ENCODE assay signal across 8 cellular contexts in the genomic region with DNA sequence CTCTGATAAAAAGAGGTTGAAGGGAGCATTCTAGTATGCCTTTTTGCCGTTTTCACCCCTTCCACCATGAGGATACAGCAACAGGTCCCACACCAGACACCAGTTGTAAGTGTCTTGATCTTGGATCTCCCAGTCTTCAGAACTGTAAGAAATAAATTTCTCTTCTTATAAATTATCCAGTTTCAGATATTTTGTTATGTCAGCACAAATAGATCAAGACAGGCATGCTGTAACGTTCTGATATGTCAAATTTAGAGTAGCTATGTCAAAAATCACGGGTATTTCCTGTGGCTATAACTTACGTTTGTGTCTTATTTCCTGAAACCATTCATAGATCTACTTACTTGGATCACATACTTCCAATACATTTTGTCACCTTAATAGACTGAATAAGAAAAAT.
"Had no signal": no experiment of that assay in that cellular context is flagged by ENCODE, and none has a peak within 500 bp of the region (broad histone marks: within the 10 kb centered on the region; RNA-seq: fewer than 3 reads in every experiment).

No MANE protein-coding gene starts in this region.

- ATAC-seq: GM23338, HCT116 had no signal

- DNase-seq: H7, Karpas-422, KBM-7 had no signal

- H3K9me3 ChIP-seq: HAP-1 had no signal

- H3K4me1 ChIP-seq: HAP-1 had no signal

- H3K4me2 ChIP-seq: GM23338, KMS-11 had no signal

- H3K9ac ChIP-seq: KMS-11 had no signal

- H3K27ac ChIP-seq: KMS-11 had no signal

- H3K4me3 ChIP-seq: GM23338, HAP-1 had no signal

- H2AFZ ChIP-seq: GM23338 had no signal

- H3K36me3 ChIP-seq: HAP-1 had no signal

- FAIRE-seq: HTR-8/SVneo had no signal
